7 cellular contexts compared by ENCODE assay signal in genomic region chr14:68258995-68259394, GRCh38.
DNase-seq lines count a peak whose midpoint lies in the region; ATAC-seq and TF ChIP-seq lines count a peak whose summit lies in the region.
"Not testable (repeated sequence)": the region's sequence is repeated elsewhere in the genome, so short reads cannot be mapped to it uniquely, and the experiment has no call there.

No MANE protein-coding gene starts in this region.

- H3K79me2 ChIP-seq in DOHH2 (ENCODE audit: control insufficient read depth, low read length): not testable (repeated sequence)

- not testable (repeated sequence) for H4K20me1 ChIP-seq in DOHH2 (ENCODE audit: control insufficient read depth, insufficient read depth, low read depth, low read length)

- not testable (repeated sequence) for H3K27me3 ChIP-seq in DOHH2 (ENCODE audit: control insufficient read depth, low read length); HUES64 (ENCODE audit: insufficient read depth, low read length)

- peaks cover 50% of the 10 kb centered on the region for H3K4me1 Mint-ChIP-seq in T-helper 17 cell
- peaks cover 53% of the 10 kb centered on the region for H3K4me1 Mint-ChIP-seq in activated naive CD8-positive, alpha-beta T cell treated with anti-CD3 and anti-CD28 coated beads for 36 hours
- peaks cover 51% of the 10 kb centered on the region for H3K4me1 Mint-ChIP-seq in memory B cell
- peaks cover 38 to 80% (median 71%) of the 10 kb centered on the region in 4 donors for H3K4me1 Mint-ChIP-seq in naive thymus-derived CD8-positive, alpha-beta T cell
- H3K4me1 Mint-ChIP-seq in stimulated activated memory B cell treated with anti-CD40 and anti-IgM and Interleukin-4, amounts not matched to agents 10 μg/mL and 1 μg/mL and 100 μg/mL, for 72 hours: peaks cover 75% of the 10 kb centered on the region

- not testable (repeated sequence) for H3K9me3 ChIP-seq in DOHH2 (ENCODE audit: control insufficient read depth, insufficient read depth, low read length); HUES64 (ENCODE audit: insufficient read depth, low read depth, low read length); T-helper 17 cell (ENCODE audit: control insufficient read depth, low read length, poor library complexity, severe bottlenecking)

- H3K27me3 Mint-ChIP-seq in T-helper 17 cell; activated naive CD8-positive, alpha-beta T cell treated with anti-CD3 and anti-CD28 coated beads for 36 hours; memory B cell; naive thymus-derived CD8-positive, alpha-beta T cell; stimulated activated memory B cell treated with anti-CD40 and anti-IgM and Interleukin-4, amounts not matched to agents 10 μg/mL and 1 μg/mL and 100 μg/mL, for 72 hours: not testable (repeated sequence)

- H3K36me3 Mint-ChIP-seq in T-helper 17 cell (ENCODE audit: low read depth); activated naive CD8-positive, alpha-beta T cell treated with anti-CD3 and anti-CD28 coated beads for 36 hours; memory B cell; naive thymus-derived CD8-positive, alpha-beta T cell: not testable (repeated sequence)
- peaks cover 32% of the 10 kb centered on the region for H3K36me3 Mint-ChIP-seq in stimulated activated memory B cell treated with anti-CD40 and anti-IgM and Interleukin-4, amounts not matched to agents 10 μg/mL and 1 μg/mL and 100 μg/mL, for 72 hours

- peak overlapping the region; percentile 34 for H3K27ac Mint-ChIP-seq in T-helper 17 cell
- peak overlapping the region; percentile 50 for H3K27ac Mint-ChIP-seq in activated naive CD8-positive, alpha-beta T cell treated with anti-CD3 and anti-CD28 coated beads for 36 hours
- peak overlapping the region; percentile 8 for H3K27ac Mint-ChIP-seq in memory B cell
- peak overlapping the region in 9 of 10 donors; percentile 34 to 69 (median 62) for H3K27ac Mint-ChIP-seq in naive thymus-derived CD8-positive, alpha-beta T cell
- peak overlapping the region; percentile 78 for H3K27ac Mint-ChIP-seq in stimulated activated memory B cell treated with anti-CD40 and anti-IgM and Interleukin-4, amounts not matched to agents 10 μg/mL and 1 μg/mL and 100 μg/mL, for 72 hours

- 56% methylated on average over 2 of the region's 2 CpGs for WGBS in HUES64

- not testable (repeated sequence) for DNase-seq in T-helper 17 cell; activated naive CD8-positive, alpha-beta T cell treated with anti-CD3 and anti-CD28 coated beads for 36 hours; memory B cell (ENCODE audit: low spot score in 2 of 2); naive thymus-derived CD8-positive, alpha-beta T cell

- not testable (repeated sequence) for H3K9me2 ChIP-seq in DOHH2 (replicated peaks; ENCODE audit: control insufficient read depth, low read length)

- POLR2A ChIA-PET in naive thymus-derived CD8-positive, alpha-beta T cell (lab: Charles Lee): interaction anchor here (0.9 to 2.9 kb wide), 8 partner anchors 9 to 558 kb away, joined by 3 to 31 read pairs (median 10); partner anchors contain the start of gene ZFP36L1

- not testable (repeated sequence) for H3K36me3 ChIP-seq in DOHH2 (ENCODE audit: control insufficient read depth, low read length); HUES64 (ENCODE audit: insufficient read depth, low read length)

- peak overlapping the region; percentile 52 for H3K4me2 ChIP-seq in DOHH2 (ENCODE audit: low read length)

- H3K27ac ChIP-seq in DOHH2 (ENCODE audit: low read depth, low read length): peak overlapping the region; percentile 28
- peak overlapping the region; percentile 43; the same call in 1 of the 2 replicates for H3K27ac ChIP-seq in HUES64 (ENCODE audit: low read depth, low read length)

- H3K9me3 Mint-ChIP-seq in activated naive CD8-positive, alpha-beta T cell treated with anti-CD3 and anti-CD28 coated beads for 36 hours; memory B cell; naive thymus-derived CD8-positive, alpha-beta T cell; stimulated activated memory B cell treated with anti-CD40 and anti-IgM and Interleukin-4, amounts not matched to agents 10 μg/mL and 1 μg/mL and 100 μg/mL, for 72 hours: not testable (repeated sequence)

- ATAC-seq in T-helper 17 cell; memory B cell (ENCODE audit: low read depth); naive thymus-derived CD8-positive, alpha-beta T cell; stimulated activated memory B cell treated with anti-CD40 and anti-IgM and Interleukin-4, amounts not matched to agents 10 μg/mL and 1 μg/mL and 100 μg/mL, for 72 hours: not testable (repeated sequence)

- not testable (repeated sequence) for H3K9ac ChIP-seq in HUES64 (ENCODE audit: low read depth, low read length)

- H3K4me3 Mint-ChIP-seq in T-helper 17 cell; activated naive CD8-positive, alpha-beta T cell treated with anti-CD3 and anti-CD28 coated beads for 36 hours; memory B cell; stimulated activated memory B cell treated with anti-CD40 and anti-IgM and Interleukin-4, amounts not matched to agents 10 μg/mL and 1 μg/mL and 100 μg/mL, for 72 hours: not testable (repeated sequence)
- H3K4me3 Mint-ChIP-seq in naive thymus-derived CD8-positive, alpha-beta T cell: peak overlapping the region in 7 of 10 donors; percentile 26 to 52 (median 29)

- H3K4me1 ChIP-seq in DOHH2 (ENCODE audit: control insufficient read depth, low read length) (peaks cover 83% of the 10 kb centered on the region), HUES64 (ENCODE audit: insufficient read depth, low read length) (peaks cover 84% of the 10 kb centered on the region)

- peak overlapping the region; percentile 6; the same call in 1 of the 2 replicates for H3K4me3 ChIP-seq in DOHH2 (ENCODE audit: low read length)
- H3K4me3 ChIP-seq in HUES64 (ENCODE audit: low read length): not testable (repeated sequence)

- not testable (repeated sequence) for H3F3A ChIP-seq in DOHH2 (ENCODE audit: control insufficient read depth, insufficient read depth)

- TF ChIP-seq CTCF in DOHH2 (IDR thresholded peaks at IDR 0.05; ENCODE audit: low read depth, low read length, poor library complexity, severe bottlenecking): not testable (repeated sequence)

Comparison
In these comparisons a context has a peak if more than half of its experiments do, and no peak if none do; other contexts are left out.
1. H3K27ac Mint-ChIP-seq: peak in every context shown above with its lines; median percentile 78 in stimulated activated memory B cell treated with anti-CD40 and anti-IgM and Interleukin-4, amounts not matched to agents 10 μg/mL and 1 μg/mL and 100 μg/mL, for 72 hours; 62 in naive thymus-derived CD8-positive, alpha-beta T cell; 50 in activated naive CD8-positive, alpha-beta T cell treated with anti-CD3 and anti-CD28 coated beads for 36 hours; 34 in T-helper 17 cell; 8 in memory B cell.